18 cellular contexts compared by ENCODE assay signal in the genomic region with DNA sequence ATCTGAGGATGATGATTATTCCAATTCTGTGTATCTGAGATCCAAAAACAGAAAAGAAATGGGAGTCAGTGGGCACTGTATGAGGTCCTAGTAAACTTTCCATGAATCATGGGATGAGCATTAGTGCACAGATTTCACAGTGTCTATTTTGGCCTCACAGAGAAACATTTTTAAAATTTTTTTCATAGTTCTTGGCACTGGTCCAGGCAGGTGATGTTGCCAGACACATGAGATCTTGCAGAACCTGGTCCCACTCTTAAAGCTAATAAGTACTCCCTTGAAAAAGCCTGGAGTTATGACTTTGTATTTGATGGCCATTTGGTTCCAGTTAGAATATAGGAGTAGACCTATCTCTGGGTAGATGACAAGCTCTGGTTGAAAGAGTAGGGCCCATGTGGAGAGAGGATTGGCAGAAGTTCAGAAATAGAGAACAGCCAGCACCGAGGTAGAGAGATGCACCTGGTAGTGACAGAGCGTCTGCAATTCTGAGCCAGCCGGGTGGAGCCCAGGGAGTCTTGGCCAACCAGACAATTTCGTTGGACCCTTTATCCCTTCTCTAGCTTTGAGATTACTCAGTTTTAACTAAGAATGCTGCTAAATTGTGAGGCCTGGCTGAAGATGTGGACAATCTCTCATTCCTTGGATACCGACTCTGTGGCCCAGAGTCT. TPM values are rescaled to one million over a fixed set of nuclear protein-coding genes. Genes with fewer than 3 reads are reported as not detected.
"Had no signal": no experiment of that assay in that cellular context is flagged by ENCODE, and none has a peak within 500 bp of the region (broad histone marks: within the 10 kb centered on the region; RNA-seq: fewer than 3 reads in every experiment).

No MANE protein-coding gene starts in this region.

- DNase-seq: activated CD4-positive, alpha-beta T cell treated with anti-CD3 and anti-CD28 coated beads, Interleukin-2, amount 50 U/mL, for 1 hour; activated CD4-positive, CD25-positive, alpha-beta regulatory T cell; activated naive CD4-positive, alpha-beta T cell treated with anti-CD3 and anti-CD28 coated beads, Interleukin-2, amount 50 U/mL, for 16 hours; adrenal gland; cortex of kidney; effector CD8-positive, alpha-beta T cell; gastrocnemius medialis; heart right ventricle; left lung; occipital lobe; psoas muscle; sigmoid colon; stimulated activated CD4-positive, alpha-beta T cell treated with anti-CD3 and anti-CD28 coated beads, Interleukin-2, amount 100 ng/mL, for 48 hours; upper lobe of right lung had no signal

- H3K4me3 Mint-ChIP-seq: memory B cell; nephron; stimulated activated naive CD8-positive, alpha-beta T cell treated with anti-CD3 and anti-CD28 coated beads, Interleukin-15, Interleukin-2, amounts not matched to agents 100 ng/mL and 50 ng/mL, for 24 hours had no signal

- H3K9me3 Mint-ChIP-seq: memory B cell; nephron; stimulated activated naive CD8-positive, alpha-beta T cell treated with anti-CD3 and anti-CD28 coated beads, Interleukin-15, Interleukin-2, amounts not matched to agents 100 ng/mL and 50 ng/mL, for 24 hours had no signal

- H3K36me3 ChIP-seq: adrenal gland, gastrocnemius medialis, heart right ventricle, left lung, sigmoid colon, upper lobe of right lung had no signal

- H3K27me3 Mint-ChIP-seq: stimulated activated naive CD8-positive, alpha-beta T cell treated with anti-CD3 and anti-CD28 coated beads, Interleukin-15, Interleukin-2, amounts not matched to agents 100 ng/mL and 50 ng/mL, for 24 hours had no signal

- H3K27ac Mint-ChIP-seq: activated T-helper 2 cell treated with anti-CD3 and anti-CD28 coated beads, Interferon-gamma antibody, Interleukin-2, Interleukin-4, amounts not matched to agents 10 μg/mL and 5 μg/mL and 100 μg/mL, durations not matched to agents 14 hours and 24 hours and 36 hours; memory B cell; stimulated activated naive CD8-positive, alpha-beta T cell treated with anti-CD3 and anti-CD28 coated beads, Interleukin-15, Interleukin-2, amounts not matched to agents 100 ng/mL and 50 ng/mL, for 24 hours had no signal

- H3K9me3 ChIP-seq: adrenal gland, gastrocnemius medialis, left lung, psoas muscle, sigmoid colon, upper lobe of right lung had no signal

- H3K4me3 ChIP-seq: adrenal gland, gastrocnemius medialis, heart right ventricle, left lung, psoas muscle, sigmoid colon, upper lobe of right lung had no signal

- H3K27me3 ChIP-seq: adrenal gland, gastrocnemius medialis, left lung, sigmoid colon, upper lobe of right lung had no signal

- H3K27ac ChIP-seq: adrenal gland, gastrocnemius medialis, heart right ventricle, left lung, psoas muscle, sigmoid colon, upper lobe of right lung had no signal

- H3K4me1 ChIP-seq: adrenal gland, heart right ventricle, left lung, upper lobe of right lung had no signal

RNA-seq across cellular contexts. Expression of a gene that starts 6.3 kb away (rescaled TPM):
- total RNA-seq: gastrocnemius medialis had no signal
